ENCODE assay signal across 8 cellular contexts in genomic region chr15:41558400-41559238, GRCh38. TPM values are rescaled to one million over a fixed set of nuclear protein-coding genes. Genes with fewer than 3 reads are reported as not detected.
DNase-seq lines count a peak whose midpoint lies in the region; ATAC-seq and TF ChIP-seq lines count a peak whose summit lies in the region.

TYRO3 (plus strand) TSS chr15:41559212; CDS start chr15:41559258, 46 bp downstream.

- peak within 1 kb of the TSS; percentile 90 for H3K4me3 Mint-ChIP-seq in CD4-positive, alpha-beta T cell

- WGBS in iPS DF 6.9 (ENCODE audit: insufficient coverage, insufficient read length): no CpG with 5 or more reads among the region's 81 CpGs

- peaks cover 22% of the 10 kb centered on the region for H3K4me1 ChIP-seq in iPS DF 6.9 (ENCODE audit: control insufficient read depth, insufficient read depth, low read length)

- H3K36me3 Mint-ChIP-seq in CD4-positive, alpha-beta T cell (ENCODE audit: low read depth): no peaks in the 10 kb centered on the region

- 0 out of 2 replicates have a peak, but pooled peaks cover 4% of the 10 kb centered on the region for H3K36me3 ChIP-seq in iPS DF 6.9 (ENCODE audit: control insufficient read depth, insufficient read depth, low read length)

- POLR2A ChIA-PET in CD4-positive, alpha-beta T cell (lab: Charles Lee): interaction anchor here (0.6 to 2.2 kb wide), 5 partner anchors 14 to 106 kb away, joined by 3 to 22 read pairs (median 4); partner anchors contain the start of genes MGA and RPAP1

- no peaks in the 10 kb centered on the region for H3K9me3 ChIP-seq in CD4-positive, alpha-beta T cell (ENCODE audit: control insufficient read depth, low read length)
- no peaks in the 10 kb centered on the region for H3K9me3 ChIP-seq in iPS DF 6.9 (ENCODE audit: control insufficient read depth, insufficient read depth, low read length)

- DNase-seq in CD4-positive, alpha-beta T cell: peak; percentile 48 to 78 (median 64)
- DNase-seq in HK-2 (ENCODE audit: unreplicated experiment) (peak; percentile 44), T1000 (lab: John Stamatoyannopoulos, UW) (peak; percentile 5), astrocyte of the cerebellum (ENCODE audit: low read depth) (no peak), iPS DF 6.9 (ENCODE audit: low read depth, low spot score) (no peak), sciatic nerve (ENCODE audit: low spot score) (peak; percentile 79), KG1 (lab: John Stamatoyannopoulos, UW) (no peak)

- H3K27me3 Mint-ChIP-seq in CD4-positive, alpha-beta T cell: peaks cover 25% of the 10 kb centered on the region

- peak within 1 kb of the TSS; percentile 73 for H3K27ac Mint-ChIP-seq in CD4-positive, alpha-beta T cell

- no peaks in the 10 kb centered on the region for H3K9me3 Mint-ChIP-seq in CD4-positive, alpha-beta T cell

- TF ChIP-seq CTCF in CD4-positive, alpha-beta T cell (IDR thresholded peaks at IDR 0.05): no peak
- no peak for TF ChIP-seq CTCF in astrocyte of the cerebellum (IDR thresholded peaks at IDR 0.05; ENCODE audit: low read depth, low read length, missing control alignments)

- peak; percentile 54 for ATAC-seq in CD4-positive, alpha-beta T cell (ENCODE audit: poor library complexity)
- ATAC-seq in sciatic nerve (peak; percentile 55), GM18907 (IDR thresholded peaks at IDR 0.05; ENCODE audit: unreplicated experiment) (no peak)

- intact Hi-C loops in CD4-positive, alpha-beta T cell (cut with DNase I, micrococcal nuclease): loop anchor here (2.0 to 10.0 kb wide), 8 partner anchors 14 to 416 kb away; partner anchors contain the start of genes EHD4 (in 1 of the 2), JMJD7 (in 1 of the 2), MAPKBP1 (in 1 of the 2) and RPAP1 (in 1 of the 2)
- intact Hi-C loops in sciatic nerve (cut with DNase I): no loop called here

- in situ Hi-C loops in astrocyte of the cerebellum (cut with HindIII; ENCODE audit: low sequenced_read_pairs): no loop called here

- H3K4me1 Mint-ChIP-seq in CD4-positive, alpha-beta T cell (ENCODE audit: low read depth): peaks cover 31% of the 10 kb centered on the region

- CTCF ChIA-PET in CD4-positive, alpha-beta T cell (lab: Charles Lee): interaction anchor here (0.6 to 2.9 kb wide), 22 partner anchors 7 to 378 kb away, joined by 3 to 21 read pairs (median 4); partner anchors contain the start of genes CHP1, MAPKBP1 and RPAP1

- H3K27me3 ChIP-seq in CD4-positive, alpha-beta T cell (ENCODE audit: control insufficient read depth, insufficient read depth, low read length): peaks cover 8% of the 10 kb centered on the region
- H3K27me3 ChIP-seq in iPS DF 6.9 (ENCODE audit: control insufficient read depth, insufficient read depth, low read length): no peaks in the 10 kb centered on the region

- H3K27ac ChIP-seq in CD4-positive, alpha-beta T cell (ENCODE audit: low read depth, low read length): no peak within 1 kb of the TSS
- H3K27ac ChIP-seq in iPS DF 6.9 (ENCODE audit: low read length): no peak within 1 kb of the TSS

- H3K4me3 ChIP-seq in astrocyte of the cerebellum (ENCODE audit: low read depth, low read length) (peak within 1 kb of the TSS; percentile 57), iPS DF 6.9 (ENCODE audit: low read length) (peak within 1 kb of the TSS; percentile 69)

RNA-seq across cellular contexts. Expression of gene TYRO3, which starts in this region (rescaled TPM):
- total RNA-seq in CD4-positive, alpha-beta T cell: under 1 TPM; 0.42 to 0.47 TPM
- 36.9 TPM for total RNA-seq in sciatic nerve

Comparison
In these comparisons a context has a peak if more than half of its experiments do, and no peak if none do; other contexts are left out.
1. RNA of gene TYRO3 (total RNA-seq): 36.9 TPM in sciatic nerve (single experiment); 0.42 to 0.47 TPM in CD4-positive, alpha-beta T cell; every median in the first group is over 10 times any median in the second.
2. Peak in DNase-seq and ATAC-seq in CD4-positive, alpha-beta T cell; RNA of the gene not detected or under 1 TPM.
3. DNase-seq: peak in HK-2 (single experiment), T1000 (single experiment) and sciatic nerve (single experiment); none in astrocyte of the cerebellum (single experiment), iPS DF 6.9 (single experiment) and KG1 (single experiment).